17 cellular contexts compared by ENCODE assay signal in the genomic region with DNA sequence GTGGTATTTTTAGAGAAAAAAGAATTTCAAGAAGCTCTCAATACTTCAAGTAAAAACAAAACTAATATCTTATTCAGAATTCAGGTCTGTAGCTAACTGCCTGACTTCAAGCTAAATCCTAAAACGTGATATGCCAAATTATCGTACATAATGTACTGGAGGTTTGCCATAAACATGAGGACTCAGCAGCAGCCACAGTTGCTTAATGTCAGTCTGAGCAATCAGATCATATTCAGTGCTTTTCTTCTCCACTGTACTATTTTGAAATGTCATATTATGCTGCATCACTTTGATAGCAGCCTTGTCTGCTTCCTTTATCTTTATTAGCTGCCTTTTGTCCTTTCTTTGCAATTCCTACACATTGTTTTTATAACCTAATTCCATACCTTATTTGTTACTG.
"Had no signal": no experiment of that assay in that cellular context is flagged by ENCODE, and none has a peak within 500 bp of the region (broad histone marks: within the 10 kb centered on the region; RNA-seq: fewer than 3 reads in every experiment).

No MANE protein-coding gene starts in this region.

- H3K9me3 Mint-ChIP-seq: activated naive CD4-positive, alpha-beta T cell treated with anti-CD3 and anti-CD28 coated beads, Interleukin-2, amount 10 ng/mL, durations not matched to agents 7 days and 5 days; activated T-helper 2 cell treated with anti-CD3 and anti-CD28 coated beads, Interferon-gamma antibody, Interleukin-2, Interleukin-4, amounts not matched to agents 10 μg/mL and 5 μg/mL and 100 μg/mL, durations not matched to agents 14 hours and 24 hours and 36 hours had no signal

- H3K27me3 Mint-ChIP-seq: activated CD8-positive, alpha-beta memory T cell treated with anti-CD3 and anti-CD28 coated beads, Interleukin-2, amount 10 ng/mL, durations not matched to agents 7 days and 5 days; activated naive CD4-positive, alpha-beta T cell treated with anti-CD3 and anti-CD28 coated beads, Interleukin-2, amount 10 ng/mL, durations not matched to agents 7 days and 5 days; natural killer cell treated with Interleukin-12 subunit alpha and Interleukin-12 subunit beta and Interleukin-15 and Interleukin-18, amount 100 ng/mL, for 72 hours had no signal

- H3K4me1 Mint-ChIP-seq: activated CD8-positive, alpha-beta memory T cell treated with anti-CD3 and anti-CD28 coated beads, Interleukin-2, amount 10 ng/mL, durations not matched to agents 7 days and 5 days; activated naive CD4-positive, alpha-beta T cell treated with anti-CD3 and anti-CD28 coated beads, Interleukin-2, amount 10 ng/mL, durations not matched to agents 7 days and 5 days had no signal

- DNase-seq: activated CD4-positive, alpha-beta T cell treated with anti-CD3 and anti-CD28 coated beads for 1 hour; activated CD4-positive, alpha-beta T cell treated with anti-CD3 and anti-CD28 coated beads, Interleukin-2, amount 50 U/mL, for 48 hours; activated CD8-positive, alpha-beta memory T cell treated with anti-CD3 and anti-CD28 coated beads, Interleukin-2, amount 10 ng/mL, durations not matched to agents 7 days and 5 days; activated naive CD4-positive, alpha-beta T cell treated with anti-CD3 and anti-CD28 coated beads, Interleukin-2, amount 10 ng/mL, durations not matched to agents 7 days and 5 days; activated T-cell treated with anti-CD3 and anti-CD28 coated beads, Interleukin-2, amount 50 U/mL, for 1 hour; adrenal gland; foreskin melanocyte; mesendoderm; posterior cingulate gyrus; retina; small intestine; stimulated activated CD4-positive, alpha-beta T cell treated with anti-CD3 and anti-CD28 coated beads, Interleukin-4, amount 100 ng/mL, for 24 hours; stimulated activated naive CD4-positive, alpha-beta T cell; transverse colon had no signal

- H3K36me3 Mint-ChIP-seq: activated CD8-positive, alpha-beta memory T cell treated with anti-CD3 and anti-CD28 coated beads, Interleukin-2, amount 10 ng/mL, durations not matched to agents 7 days and 5 days; activated naive CD4-positive, alpha-beta T cell treated with anti-CD3 and anti-CD28 coated beads, Interleukin-2, amount 10 ng/mL, durations not matched to agents 7 days and 5 days; natural killer cell treated with Interleukin-12 subunit alpha and Interleukin-12 subunit beta and Interleukin-15 and Interleukin-18, amount 100 ng/mL, for 72 hours had no signal

- H3K9me3 ChIP-seq: adrenal gland, transverse colon had no signal

- H3K4me3 ChIP-seq: adrenal gland, transverse colon had no signal

- H3K36me3 ChIP-seq: adrenal gland, transverse colon had no signal

- H3K27ac Mint-ChIP-seq: activated CD8-positive, alpha-beta memory T cell treated with anti-CD3 and anti-CD28 coated beads, Interleukin-2, amount 10 ng/mL, durations not matched to agents 7 days and 5 days; activated naive CD4-positive, alpha-beta T cell treated with anti-CD3 and anti-CD28 coated beads, Interleukin-2, amount 10 ng/mL, durations not matched to agents 7 days and 5 days; activated T-helper 2 cell treated with anti-CD3 and anti-CD28 coated beads, Interferon-gamma antibody, Interleukin-2, Interleukin-4, amounts not matched to agents 10 μg/mL and 5 μg/mL and 100 μg/mL, durations not matched to agents 14 hours and 24 hours and 36 hours; natural killer cell treated with Interleukin-12 subunit alpha and Interleukin-12 subunit beta and Interleukin-15 and Interleukin-18, amount 100 ng/mL, for 72 hours had no signal

- H3K27ac ChIP-seq: adrenal gland, transverse colon, VCaP had no signal

- H3K4me1 ChIP-seq: adrenal gland, transverse colon had no signal

- H3K27me3 ChIP-seq: adrenal gland, transverse colon had no signal

- H3K4me3 Mint-ChIP-seq: activated CD8-positive, alpha-beta memory T cell treated with anti-CD3 and anti-CD28 coated beads, Interleukin-2, amount 10 ng/mL, durations not matched to agents 7 days and 5 days; activated naive CD4-positive, alpha-beta T cell treated with anti-CD3 and anti-CD28 coated beads, Interleukin-2, amount 10 ng/mL, durations not matched to agents 7 days and 5 days; natural killer cell treated with Interleukin-12 subunit alpha and Interleukin-12 subunit beta and Interleukin-15 and Interleukin-18, amount 100 ng/mL, for 72 hours had no signal
